ENCODE assay signal across 8 cellular contexts in genomic region chr15:25850154-25851111, GRCh38. TPM values are rescaled to one million over a fixed set of nuclear protein-coding genes. Genes with fewer than 3 reads are reported as not detected.
A peak's percentile ranks its signal among the peaks of the same experiment; 100 is the strongest.
DNase-seq lines count a peak whose midpoint lies in the region; ATAC-seq and TF ChIP-seq lines count a peak whose summit lies in the region.

No MANE protein-coding gene starts in this region.

- no peaks in the 10 kb centered on the region for H3K9me3 ChIP-seq in Panc1 (ENCODE audit: control insufficient read depth, insufficient read depth, low read depth, low read length)

- peak overlapping the region; percentile 93 for H3K4me3 Mint-ChIP-seq in activated naive CD4-positive, alpha-beta T cell treated with anti-CD3 and anti-CD28 coated beads for 36 hours

- ATAC-seq in HG02759 (IDR thresholded peaks at IDR 0.05; ENCODE audit: unreplicated experiment) (peak; percentile 88), Panc1 (peak; percentile 87), left cardiac atrium (peak; percentile 90 to 94)

- H3K27ac ChIP-seq in Panc1 (ENCODE audit: low read length), result no peak overlapping the region

- no peaks in the 10 kb centered on the region for H3K27me3 Mint-ChIP-seq in activated naive CD4-positive, alpha-beta T cell treated with anti-CD3 and anti-CD28 coated beads for 36 hours (ENCODE audit: low read depth)

- POLR2A ChIA-PET in Panc1 (lab: Charles Lee), result no interaction called here

- peaks cover 5% of the 10 kb centered on the region; the same call in 1 of the 2 replicates for H3K4me1 ChIP-seq in Panc1 (ENCODE audit: control insufficient read depth, insufficient read depth, low read length)

- in situ Hi-C loops in Panc1 (cut with HindIII; ENCODE audit: low pct_unique_long_range_greater_than_20kb, low sequenced_read_pairs), result no loop called here

- TF ChIP-seq CTCF in Panc1 (IDR thresholded peaks at IDR 0.05) (no peak), retinal pigment epithelial cell (conservative IDR thresholded peaks at IDR 0.05; ENCODE audit: low read depth, low read length) (no peak)

- no peaks in the 10 kb centered on the region for H3K36me3 ChIP-seq in Panc1 (ENCODE audit: control insufficient read depth, insufficient read depth, low read length)

- peak; percentile 74 for DNase-seq in GM04504 (ENCODE audit: low read depth)
- DNase-seq in Panc1 (ENCODE audit: low read depth, low spot score), result peak; percentile 28
- DNase-seq in activated naive CD4-positive, alpha-beta T cell treated with anti-CD3 and anti-CD28 coated beads for 36 hours, result peak; percentile 92
- peak; percentile 88 for DNase-seq in left cardiac atrium
- no peak for DNase-seq in retinal pigment epithelial cell (ENCODE audit: low read depth)
- DNase-seq in cerebellum (ENCODE audit: low spot score), result no peak
- no peak for DNase-seq in NCI-H1105 treated with DMSO at 0.1 percent for 48 hours (lab: John Stamatoyannopoulos, UW)

- H3K4me1 Mint-ChIP-seq in activated naive CD4-positive, alpha-beta T cell treated with anti-CD3 and anti-CD28 coated beads for 36 hours (ENCODE audit: low read depth), result peaks cover 86% of the 10 kb centered on the region

- intact Hi-C loops in Panc1 (cut with micrococcal nuclease; ENCODE audit: unreplicated experiment), result no loop called here
- intact Hi-C loops in activated naive CD4-positive, alpha-beta T cell treated with anti-CD3 and anti-CD28 coated beads for 36 hours (cut with micrococcal nuclease), result loop anchor here (1.0 kb wide), 7 partner anchors 9 to 232 kb away; no protein-coding TSS in a partner anchor
- intact Hi-C loops in left cardiac atrium (cut with DNase I), result no loop called here

- peak overlapping the region; percentile 97 for H3K27ac Mint-ChIP-seq in activated naive CD4-positive, alpha-beta T cell treated with anti-CD3 and anti-CD28 coated beads for 36 hours

- no TSS peak for BruUV-seq in Panc1 (replicated peaks; lab: Mats Ljungman, UMichigan)

- H3K36me3 Mint-ChIP-seq in activated naive CD4-positive, alpha-beta T cell treated with anti-CD3 and anti-CD28 coated beads for 36 hours (ENCODE audit: low read depth), result peaks cover 26% of the 10 kb centered on the region

- peaks cover 4% of the 10 kb centered on the region for H3K9me3 Mint-ChIP-seq in activated naive CD4-positive, alpha-beta T cell treated with anti-CD3 and anti-CD28 coated beads for 36 hours

- peak overlapping the region; percentile 22 to 43 for H3K4me3 ChIP-seq in Panc1 (ENCODE audit: low read depth in 2 of 2, low read length in 2 of 2)
- H3K4me3 ChIP-seq in retinal pigment epithelial cell (ENCODE audit: low read length), result peak overlapping the region; percentile 43

- no peaks in the 10 kb centered on the region for H3K27me3 ChIP-seq in Panc1 (ENCODE audit: control insufficient read depth, insufficient read depth, low read length)

- CTCF ChIA-PET in Panc1 (lab: Charles Lee), result no interaction called here
- CTCF ChIA-PET in activated naive CD4-positive, alpha-beta T cell treated with anti-CD3 and anti-CD28 coated beads for 36 hours (lab: Charles Lee), result interaction anchor here (0.9 to 3.6 kb wide), 4 partner anchors 9 to 66 kb away, joined by 3 to 22 read pairs (median 5); no protein-coding TSS in a partner anchor

RNA-seq across cellular contexts. Expression of gene ATP10A, which starts 12.7 kb away (rescaled TPM):
- total RNA-seq in Panc1 (2021; ENCODE audit: unreplicated experiment) (0.31 TPM), left cardiac atrium (1 to 10 TPM; 2.4 to 5.1 TPM), cerebellum (1.6 TPM)
- 0.44 TPM for polyA plus RNA-seq in Panc1 (2012; ENCODE audit: insufficient read length)
- 10 to 100 TPM; 11.9 to 13.0 TPM for total RNA-seq in activated naive CD4-positive, alpha-beta T cell treated with anti-CD3 and anti-CD28 coated beads for 36 hours

Comparison
In these comparisons a context has a peak if more than half of its experiments do, and no peak if none do; other contexts are left out.
1. DNase-seq: peak in GM04504 (single experiment), Panc1 (single experiment), activated naive CD4-positive, alpha-beta T cell treated with anti-CD3 and anti-CD28 coated beads for 36 hours (single experiment) and left cardiac atrium (single experiment); none in retinal pigment epithelial cell (single experiment), cerebellum (single experiment) and NCI-H1105 treated with DMSO at 0.1 percent for 48 hours (single experiment).
2. Peak in every context shown above with its lines, with median percentiles within 50 percentile points of each other: ATAC-seq.